ENCODE assay signal across 14 cellular contexts in genomic region chr1:22111620-22112019, GRCh38. TPM values are rescaled to one million over a fixed set of nuclear protein-coding genes. Genes with fewer than 3 reads are reported as not detected.
DNase-seq lines count a peak whose midpoint lies in the region; ATAC-seq and TF ChIP-seq lines count a peak whose summit lies in the region.
"Had no signal": no experiment of that assay in that cellular context is flagged by ENCODE, and none has a peak within 500 bp of the region (broad histone marks: within the 10 kb centered on the region; RNA-seq: fewer than 3 reads in every experiment).

No MANE protein-coding gene starts in this region.

- TF ChIP-seq POLR2A in sigmoid colon (IDR thresholded peaks at IDR 0.05), result no peak

- H3K36me3 ChIP-seq in fibroblast of lung (ENCODE audit: control insufficient read depth, insufficient read depth, low read length) (peaks cover 24% of the 10 kb centered on the region), sigmoid colon (no peaks in the 10 kb centered on the region)

- no peak overlapping the region for H3K4me2 ChIP-seq in fibroblast of lung (ENCODE audit: extremely low read depth, insufficient read depth, low read length)

- ATAC-seq in HG03039 (IDR thresholded peaks at IDR 0.05; ENCODE audit: unreplicated experiment), result no peak
- ATAC-seq: upper lobe of right lung had no signal

- H2AFZ ChIP-seq in fibroblast of lung (ENCODE audit: low read length), result no peak overlapping the region

- TF ChIP-seq CTCF in fibroblast of lung (conservative IDR thresholded peaks at IDR 0.05 in 1 of 2, IDR thresholded peaks at IDR 0.05 in 1 of 2; ENCODE audit: low read depth in 1 of 2, low read length in 2 of 2) (no peak), sigmoid colon (IDR thresholded peaks at IDR 0.05) (no peak), nephron progenitor cell (IDR thresholded peaks at IDR 0.05) (no peak)

- no peak overlapping the region for H3K4me3 Mint-ChIP-seq in activated CD4-positive, alpha-beta memory T cell treated with anti-CD3 and anti-CD28 coated beads for 36 hours
- H3K4me3 Mint-ChIP-seq in nephron progenitor cell, result no peak overlapping the region

- H3K4me3 ChIP-seq in fibroblast of lung (replicated peaks in 1 of 4; ENCODE audit: control extremely low read depth in 1 of 4, insufficient read depth in 1 of 4, low read depth in 3 of 4, low read length in 4 of 4), result no peak overlapping the region
- no peak overlapping the region for H3K4me3 ChIP-seq in sigmoid colon
- H3K4me3 ChIP-seq: Peyer's patch, upper lobe of right lung had no signal

- H3K4me1 Mint-ChIP-seq in activated CD4-positive, alpha-beta memory T cell treated with anti-CD3 and anti-CD28 coated beads for 36 hours (ENCODE audit: low read depth), result peaks cover 6% of the 10 kb centered on the region
- H3K4me1 Mint-ChIP-seq in nephron progenitor cell, result peaks cover 63% of the 10 kb centered on the region

- peaks cover 4% of the 10 kb centered on the region for H4K20me1 ChIP-seq in fibroblast of lung (ENCODE audit: control insufficient read depth, extremely low read depth, insufficient read depth, low read length)

- H3K27me3 ChIP-seq in fibroblast of lung (ENCODE audit: control insufficient read depth, insufficient read depth, low read length) (no peaks in the 10 kb centered on the region), sigmoid colon (no peaks in the 10 kb centered on the region)
- H3K27me3 ChIP-seq: Peyer's patch, upper lobe of right lung had no signal

- H3K27ac Mint-ChIP-seq in activated CD4-positive, alpha-beta memory T cell treated with anti-CD3 and anti-CD28 coated beads for 36 hours, result peak overlapping the region; percentile 46
- no peak overlapping the region for H3K27ac Mint-ChIP-seq in nephron progenitor cell

- CTCF ChIA-PET in activated CD4-positive, alpha-beta memory T cell treated with anti-CD3 and anti-CD28 coated beads for 36 hours (lab: Charles Lee), result no interaction called here

- POLR2A ChIA-PET in activated CD4-positive, alpha-beta memory T cell treated with anti-CD3 and anti-CD28 coated beads for 36 hours (lab: Charles Lee), result no interaction called here

- intact Hi-C loops in activated CD4-positive, alpha-beta memory T cell treated with anti-CD3 and anti-CD28 coated beads for 36 hours (cut with micrococcal nuclease), result no loop called here
- intact Hi-C loops in sigmoid colon (cut with DNase I), result no loop called here

- H3K9me3 ChIP-seq in fibroblast of lung (ENCODE audit: control insufficient read depth, insufficient read depth, low read depth, low read length) (no peaks in the 10 kb centered on the region), sigmoid colon (no peaks in the 10 kb centered on the region)
- H3K9me3 ChIP-seq: Peyer's patch, upper lobe of right lung had no signal

- H3K9ac ChIP-seq in fibroblast of lung (ENCODE audit: insufficient read depth, low read length), result no peak overlapping the region

- H3K36me3 Mint-ChIP-seq in activated CD4-positive, alpha-beta memory T cell treated with anti-CD3 and anti-CD28 coated beads for 36 hours, result peaks cover 20% of the 10 kb centered on the region
- H3K36me3 Mint-ChIP-seq in nephron progenitor cell (ENCODE audit: low read depth), result peaks cover 22% of the 10 kb centered on the region

- TF ChIP-seq EP300 in sigmoid colon (IDR thresholded peaks at IDR 0.05), result no peak

- 79 to 82% methylated on average over 3 of the region's 3 CpGs for WGBS in sigmoid colon, 2 donors

- peaks cover 40% of the 10 kb centered on the region for H3K79me2 ChIP-seq in fibroblast of lung (ENCODE audit: control insufficient read depth, insufficient read depth, low read length)

- DNase-seq in activated T-cell treated with anti-CD3 and anti-CD28 coated beads, Interleukin-2, amount 50 U/mL, for 1 hour, result peak; percentile 6
- DNase-seq in activated T-cell treated with anti-CD3 and anti-CD28 coated beads for 4 hours, result no peak
- no peak for DNase-seq in activated CD4-positive, alpha-beta memory T cell treated with anti-CD3 and anti-CD28 coated beads for 36 hours
- DNase-seq in fibroblast of lung (ENCODE audit: low read depth in 2 of 2), result peak; percentile 70
- DNase-seq in sigmoid colon, result peak; percentile 66
- DNase-seq in nephron progenitor cell, result no peak
- no peak for DNase-seq in stimulated activated naive CD4-positive, alpha-beta T cell (lab: John Stamatoyannopoulos, UW)
- DNase-seq: left cardiac atrium, NCI-H1092 treated with DMSO at 0.1 percent for 48 hours, NCI-H510A treated with DMSO at 0.1 percent for 48 hours, upper lobe of right lung had no signal

- H3K4me1 ChIP-seq in fibroblast of lung (ENCODE audit: control insufficient read depth, extremely low read depth, insufficient read depth, low read length), result peaks cover 29% of the 10 kb centered on the region
- H3K4me1 ChIP-seq in sigmoid colon, result peaks cover 0 to 95% (median 79%) of the 10 kb centered on the region in 4 donors

- no peaks in the 10 kb centered on the region for H3K9me3 Mint-ChIP-seq in activated CD4-positive, alpha-beta memory T cell treated with anti-CD3 and anti-CD28 coated beads for 36 hours
- no peaks in the 10 kb centered on the region for H3K9me3 Mint-ChIP-seq in nephron progenitor cell

- no peaks in the 10 kb centered on the region for H3K27me3 Mint-ChIP-seq in activated CD4-positive, alpha-beta memory T cell treated with anti-CD3 and anti-CD28 coated beads for 36 hours
- H3K27me3 Mint-ChIP-seq in nephron progenitor cell (ENCODE audit: low read depth, poor library complexity), result no peaks in the 10 kb centered on the region

- no peak overlapping the region for H3K27ac ChIP-seq in fibroblast of lung (ENCODE audit: insufficient read depth, low read length)
- H3K27ac ChIP-seq in sigmoid colon, result no peak overlapping the region
- H3K27ac ChIP-seq: upper lobe of right lung had no signal

RNA-seq across cellular contexts. Expression of gene WNT4, which starts 31.3 kb away (rescaled TPM):
- not detected for total RNA-seq in activated CD4-positive, alpha-beta memory T cell treated with anti-CD3 and anti-CD28 coated beads for 36 hours
- total RNA-seq in fibroblast of lung (under 0.01 TPM in 1 of 2 replicates, not detected in the other), sigmoid colon (under 1 TPM; 0.14 to 0.36 (median 0.22) TPM)
- polyA plus RNA-seq in fibroblast of lung (not detected in 2 replicates), sigmoid colon (1 to 10 TPM in 1 of 3 donors, under 1 TPM in 2; 0.60 to 1.2 (median 0.92) TPM)
- polyA plus RNA-seq in fibroblast of lung (2012), result 0.03 TPM in 1 of 2 replicates, not detected in the other
- polyA minus RNA-seq in fibroblast of lung (ENCODE audit: low replicate concordance), result not detected in 2 replicates
- total RNA-seq: A673 had no signal

RNA-seq across cellular contexts. Expression of gene CDC42, which starts 59.1 kb away (rescaled TPM):
- total RNA-seq in activated CD4-positive, alpha-beta memory T cell treated with anti-CD3 and anti-CD28 coated beads for 36 hours, result 100 to 1,000 TPM; 310 to 314 TPM
- total RNA-seq in fibroblast of lung (143 and 325 TPM in 2 replicates), sigmoid colon (100 to 1,000 TPM; 173 to 253 (median 224) TPM)
- polyA plus RNA-seq in fibroblast of lung (400 and 446 TPM in 2 replicates), sigmoid colon (100 to 1,000 TPM; 202 to 375 (median 294) TPM)
- polyA plus RNA-seq in fibroblast of lung (2012), result 296 and 322 TPM in 2 replicates
- 74.6 and 97.5 TPM in 2 replicates for polyA minus RNA-seq in fibroblast of lung (ENCODE audit: low replicate concordance)

Comparison
In these comparisons a context has a peak if more than half of its experiments do, and no peak if none do; other contexts are left out.
1. DNase-seq: peak in activated T-cell treated with anti-CD3 and anti-CD28 coated beads, Interleukin-2, amount 50 U/mL, for 1 hour (single experiment), fibroblast of lung (2 of 2) and sigmoid colon (single experiment); none in activated T-cell treated with anti-CD3 and anti-CD28 coated beads for 4 hours (single experiment), activated CD4-positive, alpha-beta memory T cell treated with anti-CD3 and anti-CD28 coated beads for 36 hours (single experiment), nephron progenitor cell (single experiment) and stimulated activated naive CD4-positive, alpha-beta T cell (0 of 6).